Comparison of ENCODE assay signal across 23 cellular contexts in genomic region chr9:97526895-97527575, GRCh38. TPM values are rescaled to one million over a fixed set of nuclear protein-coding genes. Genes with fewer than 3 reads are reported as not detected.
DNase-seq lines count a peak whose midpoint lies in the region; ATAC-seq and TF ChIP-seq lines count a peak whose summit lies in the region.
"Had no signal": no experiment of that assay in that cellular context is flagged by ENCODE, and none has a peak within 500 bp of the region (broad histone marks: within the 10 kb centered on the region; RNA-seq: fewer than 3 reads in every experiment).

No MANE protein-coding gene starts in this region.

- 54 to 67% methylated on average over 7 of the region's 7 CpGs for WGBS in heart right ventricle, 2 donors
- 87% methylated on average over 7 of the region's 7 CpGs for WGBS in smooth muscle cell (ENCODE audit: low lambda C conversion rate)

- CTCF ChIA-PET in activated CD8-positive, alpha-beta T cell treated with anti-CD3 and anti-CD28 coated beads for 36 hours (lab: Charles Lee) = no interaction called here

- DNase-seq in heart right ventricle (no peak), left ventricle myocardium superior (no peak), dorsolateral prefrontal cortex (peak in 1 of 10 donors; percentile 47), putamen (ENCODE audit: low spot score) (peak; percentile 68), vagina (ENCODE audit: extremely low spot score in 2 of 2) (no peak), smooth muscle cell (lab: John Stamatoyannopoulos, UW; ENCODE audit: unreplicated experiment) (no peak), middle frontal gyrus (ENCODE audit: extremely low spot score, low spot score) (no peak)
- DNase-seq in activated CD8-positive, alpha-beta T cell treated with anti-CD3 and anti-CD28 coated beads for 36 hours = no peak
- DNase-seq: activated gamma-delta T cell treated with Interleukin-2 at 50 U/mL for 16 hours; activated naive CD8-positive, alpha-beta T cell treated with anti-CD3 and anti-CD28 coated beads, Interleukin-2, amount 50 U/mL, for 24 hours; activated T-cell treated with anti-CD3 and anti-CD28 coated beads, Interleukin-2, amount 50 U/mL, for 1 hour; body of pancreas; CD8-positive, alpha-beta memory T cell; NCI-H1436; stimulated activated CD4-positive, alpha-beta T cell treated with anti-CD3 and anti-CD28 coated beads, Interleukin-12 subunit alpha, Interleukin-12 subunit beta, amount 100 ng/mL, for 4 hours; stimulated activated CD4-positive, alpha-beta T cell treated with anti-CD3 and anti-CD28 coated beads, Interleukin-4, amount 100 ng/mL, for 24 hours; stimulated activated naive CD4-positive, alpha-beta T cell; transverse colon had no signal

- no peak overlapping the region for H2AFZ ChIP-seq in smooth muscle cell (ENCODE audit: low read depth)

- no peak overlapping the region for H3K4me3 Mint-ChIP-seq in activated CD8-positive, alpha-beta T cell treated with anti-CD3 and anti-CD28 coated beads for 36 hours
- H3K4me3 Mint-ChIP-seq: activated naive CD8-positive, alpha-beta T cell treated with anti-CD3 and anti-CD28 coated beads, Interleukin-2, amount 50 U/mL, for 24 hours; B cell; CD8-positive, alpha-beta memory T cell had no signal

- H3K36me3 Mint-ChIP-seq in activated CD8-positive, alpha-beta T cell treated with anti-CD3 and anti-CD28 coated beads for 36 hours (ENCODE audit: low read depth) = no peaks in the 10 kb centered on the region
- H3K36me3 Mint-ChIP-seq: CD8-positive, alpha-beta memory T cell had no signal

- TF ChIP-seq POLR2A in vagina (IDR thresholded peaks at IDR 0.05) = no peak

- peaks cover 13 to 71% (median 36%) of the 10 kb centered on the region in 9 donors for H3K4me1 ChIP-seq in heart right ventricle
- H3K4me1 ChIP-seq in vagina = peaks cover 41% of the 10 kb centered on the region
- H3K4me1 ChIP-seq in smooth muscle cell (ENCODE audit: low read depth) = peaks cover 14% of the 10 kb centered on the region
- H3K4me1 ChIP-seq: body of pancreas had no signal

- POLR2A ChIA-PET in activated CD8-positive, alpha-beta T cell treated with anti-CD3 and anti-CD28 coated beads for 36 hours (lab: Charles Lee) = interaction anchor here (0.6 kb wide), 1 partner anchor 82 kb away, joined by 3 read pairs; no protein-coding TSS in a partner anchor

- peaks cover 0 to 33% (median 0%) of the 10 kb centered on the region in 9 donors for H3K36me3 ChIP-seq in heart right ventricle
- H3K36me3 ChIP-seq in vagina = no peaks in the 10 kb centered on the region
- no peaks in the 10 kb centered on the region for H3K36me3 ChIP-seq in smooth muscle cell (ENCODE audit: low read depth)
- H3K36me3 ChIP-seq: transverse colon had no signal

- no peaks in the 10 kb centered on the region for H3F3A ChIP-seq in smooth muscle cell (ENCODE audit: low read depth)

- H3K4me3 ChIP-seq in heart right ventricle (no peak overlapping the region), dorsolateral prefrontal cortex (no peak overlapping the region), vagina (no peak overlapping the region), smooth muscle cell (no peak overlapping the region)
- H3K4me3 ChIP-seq: body of pancreas, coronary artery, transverse colon had no signal

- no peak overlapping the region for H3K9ac ChIP-seq in smooth muscle cell (ENCODE audit: low read depth)
- H3K9ac ChIP-seq: KMS-11 had no signal

- peaks cover 5% of the 10 kb centered on the region for H3K4me1 Mint-ChIP-seq in activated CD8-positive, alpha-beta T cell treated with anti-CD3 and anti-CD28 coated beads for 36 hours (ENCODE audit: low read depth)
- H3K4me1 Mint-ChIP-seq: B cell; CD8-positive, alpha-beta memory T cell had no signal

- H3K27me3 ChIP-seq in heart right ventricle (no peaks in the 10 kb centered on the region), dorsolateral prefrontal cortex (no peaks in the 10 kb centered on the region), vagina (no peaks in the 10 kb centered on the region), smooth muscle cell (ENCODE audit: low read depth) (peaks cover 54% of the 10 kb centered on the region)
- H3K27me3 ChIP-seq: body of pancreas, transverse colon had no signal

- no peaks in the 10 kb centered on the region for H3K9me3 ChIP-seq in heart right ventricle
- no peaks in the 10 kb centered on the region for H3K9me3 ChIP-seq in vagina
- no peaks in the 10 kb centered on the region for H3K9me3 ChIP-seq in smooth muscle cell (replicated peaks; ENCODE audit: low read depth)
- H3K9me3 ChIP-seq: body of pancreas, transverse colon had no signal

- intact Hi-C loops in heart right ventricle (cut with DNase I) (no loop called here), left ventricle myocardium superior (cut with micrococcal nuclease) (no loop called here), dorsolateral prefrontal cortex (cut with DNase I) (no loop called here), vagina (cut with DNase I) (no loop called here)
- intact Hi-C loops in activated CD8-positive, alpha-beta T cell treated with anti-CD3 and anti-CD28 coated beads for 36 hours (cut with micrococcal nuclease) = no loop called here

- no peaks in the 10 kb centered on the region for H3K9me3 Mint-ChIP-seq in activated CD8-positive, alpha-beta T cell treated with anti-CD3 and anti-CD28 coated beads for 36 hours
- H3K9me3 Mint-ChIP-seq: activated naive CD8-positive, alpha-beta T cell treated with anti-CD3 and anti-CD28 coated beads, Interleukin-2, amount 50 U/mL, for 24 hours; CD8-positive, alpha-beta memory T cell had no signal

- ATAC-seq in heart right ventricle = peak in 1 of 8 donors; percentile 26
- no peak for ATAC-seq in left ventricle myocardium superior
- ATAC-seq in activated CD8-positive, alpha-beta T cell treated with anti-CD3 and anti-CD28 coated beads for 36 hours = no peak
- ATAC-seq: activated CD4-positive, CD25-positive, alpha-beta regulatory T cell treated with anti-CD3 and anti-CD28 coated beads, Interleukin-2, amount 50 U/mL, for 24 hours; activated naive CD8-positive, alpha-beta T cell treated with anti-CD3 and anti-CD28 coated beads, Interleukin-2, amount 50 U/mL, for 24 hours; body of pancreas; Panc1 had no signal

- no peaks in the 10 kb centered on the region for H4K20me1 ChIP-seq in smooth muscle cell (ENCODE audit: low read depth)

- TF ChIP-seq CTCF in heart right ventricle (IDR thresholded peaks at IDR 0.05) = no peak
- no peak for TF ChIP-seq CTCF in dorsolateral prefrontal cortex (IDR thresholded peaks at IDR 0.05 in 54 of 56, conservative IDR thresholded peaks at IDR 0.05 in 2 of 56; ENCODE audit: low read depth in 1 of 56, partially characterized antibody in 56 of 56)
- no peak for TF ChIP-seq CTCF in vagina (IDR thresholded peaks at IDR 0.05)
- TF ChIP-seq CTCF in activated CD8-positive, alpha-beta T cell treated with anti-CD3 and anti-CD28 coated beads for 36 hours (IDR thresholded peaks at IDR 0.05) = no peak
- TF ChIP-seq CTCF in smooth muscle cell (IDR thresholded peaks at IDR 0.05; ENCODE audit: borderline replicate concordance, insufficient read depth, poor library complexity, severe bottlenecking) = no peak

- H3K27ac ChIP-seq in heart right ventricle (peak overlapping the region in 8 of 10 donors; percentile 17 to 85 (median 67)), dorsolateral prefrontal cortex (peak overlapping the region in 41 of 59 donors; percentile 1 to 86 (median 62)), vagina (peak overlapping the region; percentile 93), smooth muscle cell (ENCODE audit: low read depth) (no peak overlapping the region)
- H3K27ac ChIP-seq: body of pancreas, KMS-11, transverse colon had no signal

- H3K4me2 ChIP-seq in smooth muscle cell = no peak overlapping the region

- no peaks in the 10 kb centered on the region for H3K79me2 ChIP-seq in smooth muscle cell (ENCODE audit: low read depth)

- no peak overlapping the region for H3K27ac Mint-ChIP-seq in activated CD8-positive, alpha-beta T cell treated with anti-CD3 and anti-CD28 coated beads for 36 hours
- H3K27ac Mint-ChIP-seq: activated naive CD8-positive, alpha-beta T cell treated with anti-CD3 and anti-CD28 coated beads, Interleukin-2, amount 50 U/mL, for 24 hours; B cell had no signal

- H3K27me3 Mint-ChIP-seq in activated CD8-positive, alpha-beta T cell treated with anti-CD3 and anti-CD28 coated beads for 36 hours = peaks cover 2% of the 10 kb centered on the region
- H3K27me3 Mint-ChIP-seq: B cell had no signal

RNA-seq across cellular contexts. Expression of gene TMOD1, which starts 25.6 kb away (rescaled TPM):
- total RNA-seq in heart right ventricle (100 to 1,000 TPM; 164 to 203 (median 181) TPM), left ventricle myocardium superior (205 TPM), dorsolateral prefrontal cortex (10 to 100 TPM; 17.3 to 70.1 (median 37.3) TPM), vagina (21.1 TPM), smooth muscle cell (0.09 and 0.18 TPM in 2 replicates)
- polyA plus RNA-seq in heart right ventricle (10 to 100 TPM; 83.7 to 89.1 TPM), smooth muscle cell (0.19 and 0.22 TPM in 2 replicates)
- total RNA-seq in activated CD8-positive, alpha-beta T cell treated with anti-CD3 and anti-CD28 coated beads for 36 hours = under 1 TPM; 0.47 to 0.60 TPM

Comparison
In these comparisons a context has a peak if more than half of its experiments do, and no peak if none do; other contexts are left out.
1. RNA of gene TMOD1, which starts 25.6 kb away (total RNA-seq): 205 TPM in left ventricle myocardium superior (single experiment), 164 to 203 TPM in heart right ventricle, 17.3 to 70.1 TPM in dorsolateral prefrontal cortex and 21.1 TPM in vagina (single experiment); 0.47 to 0.60 TPM in activated CD8-positive, alpha-beta T cell treated with anti-CD3 and anti-CD28 coated beads for 36 hours and 0.09 to 0.18 TPM in smooth muscle cell; every median in the first group is over 10 times any median in the second.